ENCODE assay signal across 18 cellular contexts in the genomic region with DNA sequence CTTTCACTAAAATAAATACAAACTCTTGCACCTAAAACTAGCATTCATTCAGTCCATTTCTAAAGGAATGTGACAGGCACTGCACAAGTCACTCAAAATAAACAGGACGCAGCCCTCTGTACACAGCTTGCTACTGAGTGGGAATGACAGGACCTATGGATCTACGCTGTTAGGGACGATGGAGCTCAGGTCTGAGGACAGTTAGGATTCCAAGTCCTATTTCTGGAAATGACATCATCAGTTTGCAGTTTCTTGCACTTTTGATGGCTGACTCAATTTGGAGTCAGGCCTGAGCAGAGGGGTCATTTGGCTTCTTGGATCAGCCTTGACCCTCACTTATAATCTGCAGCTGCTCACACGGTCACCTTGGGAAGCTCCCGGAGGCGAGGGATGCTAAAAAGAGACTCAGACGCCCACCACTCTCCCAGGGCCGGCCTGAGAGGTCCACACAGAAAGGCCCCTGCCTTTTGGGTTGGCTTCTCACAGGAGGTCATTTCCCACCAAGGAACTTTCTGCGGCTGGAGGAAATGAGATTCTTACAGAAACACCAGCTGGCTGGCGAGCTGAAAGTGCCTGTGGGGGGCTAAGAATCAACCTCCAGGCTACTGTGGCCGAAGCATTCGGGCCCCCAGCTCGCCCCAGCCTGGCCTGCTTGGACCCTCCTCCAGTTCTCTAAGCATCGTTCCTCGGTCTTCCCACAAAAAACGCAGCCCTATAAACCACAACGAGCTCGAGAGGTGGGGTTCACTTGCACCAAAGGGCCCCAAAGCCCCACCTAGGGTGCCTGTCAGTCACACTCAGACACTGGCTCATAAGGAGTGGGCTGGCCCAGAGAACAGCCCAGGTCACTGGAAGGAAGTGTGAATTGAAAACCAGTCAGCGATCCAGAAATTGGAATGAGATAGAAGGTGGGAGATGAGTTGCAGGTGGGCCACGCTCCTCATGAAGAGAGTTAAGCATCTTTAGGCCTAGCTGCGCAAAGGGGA. TPM values are rescaled to one million over a fixed set of nuclear protein-coding genes. Genes with fewer than 3 reads are reported as not detected.
DNase-seq lines count a peak whose midpoint lies in the region; ATAC-seq and TF ChIP-seq lines count a peak whose summit lies in the region.
"Had no signal": no experiment of that assay in that cellular context is flagged by ENCODE, and none has a peak within 500 bp of the region (broad histone marks: within the 10 kb centered on the region; RNA-seq: fewer than 3 reads in every experiment).

No MANE protein-coding gene starts in this region.

- peak; percentile 4 for DNase-seq in LHCN-M2 (ENCODE audit: low read depth)
- peak; percentile 9 for DNase-seq in astrocyte of the spinal cord (ENCODE audit: low read depth, low spot score)
- DNase-seq in right cardiac atrium = peak; percentile 3 to 24 (median 16)
- DNase-seq in osteoblast (ENCODE audit: insufficient read length, low spot score, missing footprints) = peak; percentile 86
- DNase-seq in middle frontal gyrus (ENCODE audit: extremely low spot score, low spot score) = no peak
- no peak for DNase-seq in ureter (ENCODE audit: low spot score)
- no peak for DNase-seq in amygdala (lab: John Stamatoyannopoulos, UW)
- no peak for DNase-seq in stimulated activated naive CD8-positive, alpha-beta T cell treated with anti-CD3 and anti-CD28 coated beads, Interleukin-15, Interleukin-2, amounts not matched to agents 100 U/mL and 50 U/mL, for 24 hours
- DNase-seq: activated CD8-positive, alpha-beta memory T cell treated with anti-CD3 and anti-CD28 coated beads, Interleukin-2, amount 10 ng/mL, durations not matched to agents 7 days and 5 days; AML-193; COR-L47; foreskin melanocyte; H7; NCI-H526 treated with DMSO at 0.1 percent for 48 hours; T-helper 9 cell had no signal

- H3K27ac ChIP-seq in right cardiac atrium (ENCODE audit: low read length) (no peak overlapping the region), osteoblast (ENCODE audit: low read depth, low read length) (no peak overlapping the region)
- H3K27ac ChIP-seq: HL-60, left lung had no signal

- H3K4me3 ChIP-seq in astrocyte of the spinal cord (ENCODE audit: low read depth, low read length) (no peak overlapping the region), right cardiac atrium (ENCODE audit: low read length) (no peak overlapping the region), osteoblast (ENCODE audit: insufficient read depth, low read length) (no peak overlapping the region)
- H3K4me3 ChIP-seq: left lung had no signal

- no peaks in the 10 kb centered on the region for H3K36me3 ChIP-seq in osteoblast (ENCODE audit: insufficient read depth, low read length)
- H3K36me3 ChIP-seq: left lung had no signal

- ATAC-seq in right cardiac atrium = no peak
- no peak for ATAC-seq in stimulated activated naive CD8-positive, alpha-beta T cell treated with anti-CD3 and anti-CD28 coated beads, Interleukin-15, Interleukin-2, amounts not matched to agents 100 U/mL and 50 U/mL, for 24 hours
- ATAC-seq: activated CD8-positive, alpha-beta memory T cell treated with anti-CD3 and anti-CD28 coated beads, Interleukin-2, amount 10 ng/mL, durations not matched to agents 7 days and 5 days; activated T-helper 17 cell treated with anti-CD3 and anti-CD28 coated beads, Interleukin-2, amount 50 U/mL, for 72 hours; left lung had no signal

- H3K27me3 ChIP-seq in right cardiac atrium (ENCODE audit: control insufficient read depth, insufficient read depth) (no peaks in the 10 kb centered on the region), osteoblast (ENCODE audit: insufficient read depth, low read length) (peaks cover 32% of the 10 kb centered on the region)

- no peaks in the 10 kb centered on the region for H3K4me1 ChIP-seq in right cardiac atrium (ENCODE audit: control insufficient read depth, insufficient read depth, low read length)
- H3K4me1 ChIP-seq in osteoblast (ENCODE audit: insufficient read depth, low read length) = peaks cover 8% of the 10 kb centered on the region

- H3K9me3 ChIP-seq in right cardiac atrium (ENCODE audit: control insufficient read depth, low read length) (no peaks in the 10 kb centered on the region), osteoblast (ENCODE audit: low read depth, low read length) (no peaks in the 10 kb centered on the region)
- H3K9me3 ChIP-seq: left lung had no signal

- no peak overlapping the region for H2AFZ ChIP-seq in osteoblast (ENCODE audit: low read length)

- no peaks in the 10 kb centered on the region for H3K79me2 ChIP-seq in osteoblast (ENCODE audit: insufficient read depth, low read length)

- intact Hi-C loops in right cardiac atrium (cut with DNase I) = no loop called here

- TF ChIP-seq CTCF in astrocyte of the spinal cord (IDR thresholded peaks at IDR 0.05; ENCODE audit: low read depth, low read length) (no peak), osteoblast (IDR thresholded peaks at IDR 0.05; ENCODE audit: extremely low read depth, low read depth, low read length) (no peak)

- H3K4me2 ChIP-seq in osteoblast (ENCODE audit: insufficient read depth, low read length) = no peak overlapping the region

- no peaks in the 10 kb centered on the region for H4K20me1 ChIP-seq in osteoblast (ENCODE audit: insufficient read depth, low read length)

- in situ Hi-C loops in astrocyte of the spinal cord (cut with HindIII; ENCODE audit: low sequenced_read_pairs) = no loop called here

- WGBS in right cardiac atrium = 69% methylated on average over 21 of the region's 21 CpGs

RNA-seq across cellular contexts. Expression of a gene that starts 8.9 kb away (rescaled TPM):
- total RNA-seq in LHCN-M2 (2014; rRNA removed) = not detected in 2 replicates
- 0.17 TPM for polyA plus RNA-seq in LHCN-M2 (2012)
- 1 to 10 TPM; 1.5 to 2.8 (median 2.3) TPM for total RNA-seq in right cardiac atrium
- 4.1 TPM for polyA plus RNA-seq in right cardiac atrium
- 0.36 TPM in 1 of 2 replicates, not detected in the other for total RNA-seq in osteoblast
- 26.1 TPM for total RNA-seq in ureter

Comparison
In these comparisons a context has a peak if more than half of its experiments do, and no peak if none do; other contexts are left out.
1. DNase-seq: peak in LHCN-M2 (single experiment), astrocyte of the spinal cord (single experiment), right cardiac atrium (3 of 3) and osteoblast (single experiment); none in middle frontal gyrus (single experiment), ureter (single experiment), amygdala (0 of 56) and stimulated activated naive CD8-positive, alpha-beta T cell treated with anti-CD3 and anti-CD28 coated beads, Interleukin-15, Interleukin-2, amounts not matched to agents 100 U/mL and 50 U/mL, for 24 hours (single experiment).